Comparison of ENCODE assay signal across 1 cellular context in genomic region chr15:57109005-57109404, GRCh38.
TF ChIP-seq lines count a peak whose summit lies in the region.

No MANE protein-coding gene starts in this region.

TF ChIP-seq in GM12878, 131 proteins besides CTCF, POLR2A, EP300 and RAD21 (continued from another document):
- TF ChIP-seq YY1 (IDR thresholded peaks at IDR 0.05; ENCODE audit: low read depth, low read length) (no peak), MTA2 (IDR thresholded peaks at IDR 0.05; ENCODE audit: low read depth) (no peak), NRF1 (conservative IDR thresholded peaks at IDR 0.05; ENCODE audit: low read depth, low read length) (no peak), EED (IDR thresholded peaks at IDR 0.05; ENCODE audit: low read depth) (no peak), ZNF592 (IDR thresholded peaks at IDR 0.05) (no peak)
